In the genomic region with DNA sequence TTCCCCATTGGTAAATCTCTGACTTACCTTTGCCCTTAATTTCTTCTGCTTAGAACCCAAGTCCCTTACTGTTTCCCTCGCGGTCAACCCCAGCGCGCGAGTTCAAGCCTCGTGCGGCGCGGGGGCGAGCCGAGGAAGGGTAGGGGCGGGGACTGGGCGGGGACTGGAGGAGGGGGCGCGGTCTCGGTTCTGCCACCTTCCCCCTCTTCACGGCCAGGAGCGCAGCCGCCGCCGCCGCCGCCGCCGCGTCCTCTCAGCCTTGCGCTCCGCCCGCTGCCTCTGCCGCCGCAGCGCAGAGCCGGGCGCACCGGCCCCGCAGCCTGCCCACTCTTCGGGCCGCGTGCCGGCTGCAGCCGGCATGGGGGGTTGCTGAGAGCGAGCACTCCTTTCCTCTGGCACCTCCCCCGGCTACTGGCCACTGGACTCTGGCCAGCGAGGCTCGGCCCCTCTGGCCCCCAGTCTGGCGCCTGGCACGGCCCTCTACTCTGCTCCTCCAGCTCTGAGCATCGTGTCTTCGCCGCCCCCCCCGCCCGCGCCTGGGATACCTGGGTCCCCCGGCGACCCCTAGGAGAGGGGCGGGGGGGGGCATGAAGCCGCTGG, we compare ENCODE assay signal across 8 cellular contexts. TPM values are rescaled to one million over a fixed set of nuclear protein-coding genes. Genes with fewer than 3 reads are reported as not detected.
A peak's percentile ranks its signal among the peaks of the same experiment; 100 is the strongest.
DNase-seq lines count a peak whose midpoint lies in the region; ATAC-seq, FAIRE-seq and TF ChIP-seq lines count a peak whose summit lies in the region.

RAPGEFL1 (plus strand) TSS at position 196 of the 600 bp plus-strand sequence; CDS start at position 588, 392 bp downstream.

- DNase-seq in DMS114 treated with DMSO at 0.1 percent for 48 hours (lab: John Stamatoyannopoulos, UW; ENCODE audit: unreplicated experiment) (peak; percentile 39), RPMI8226 (peak; percentile 69), frontal cortex (ENCODE audit: low spot score in 2 of 2) (peak; percentile 69 to 75), omental fat pad (ENCODE audit: low spot score) (peak; percentile 57), testis (peak; percentile 84)
- DNase-seq in activated naive CD4-positive, alpha-beta T cell (lab: John Stamatoyannopoulos, UW): peak; percentile 51 to 79 (median 62)

- WGBS in testis, 2 donors: 0 to 1% methylated on average over 23 to 42 of the region's 57 CpGs

- TF ChIP-seq POLR2A in testis (IDR thresholded peaks at IDR 0.05): no peak

- no peaks in the 10 kb centered on the region for H3K27me3 ChIP-seq in testis

- peak; percentile 61 for ATAC-seq in HG03280 (IDR thresholded peaks at IDR 0.05; ENCODE audit: unreplicated experiment)
- peak; percentile 89 for ATAC-seq in omental fat pad (ENCODE audit: low FRiP score)
- no peak for ATAC-seq in HG03565 (IDR thresholded peaks at IDR 0.05; ENCODE audit: unreplicated experiment)

- H3K4me1 ChIP-seq in testis: peaks cover 11% of the 10 kb centered on the region

- no peak within 1 kb of the TSS for H3K27ac ChIP-seq in testis

- intact Hi-C loops in testis (cut with DNase I; ENCODE audit: low total_unique reads): no loop called here

- no peak for TF ChIP-seq CTCF in omental fat pad (IDR thresholded peaks at IDR 0.05)
- TF ChIP-seq CTCF in testis (IDR thresholded peaks at IDR 0.05): no peak

- H3K4me3 ChIP-seq in testis: peak within 1 kb of the TSS; percentile 47 to 61

- FAIRE-seq in frontal cortex (lab: Jason Lieb, UNC): no peak

- H3K9me3 ChIP-seq in testis: no peaks in the 10 kb centered on the region

- no peaks in the 10 kb centered on the region for H3K36me3 ChIP-seq in testis (ENCODE audit: low read depth, missing control alignments)

RNA-seq across cellular contexts. Expression of gene RAPGEFL1, which starts in this region (rescaled TPM):
- total RNA-seq in frontal cortex (12.6 TPM), omental fat pad (10 to 100 TPM in 1 of 4 donors, 1 to 10 TPM in 3; 3.0 to 16.1 (median 4.4) TPM), testis (10 to 100 TPM; 22.3 to 23.9 TPM)
- polyA plus RNA-seq in testis (ENCODE audit: insufficient read depth, low read depth, low replicate concordance): 13.6 TPM
